ENCODE assay signal across 19 cellular contexts in genomic region chr11:66888282-66888681, GRCh38.
"Had no signal": no experiment of that assay in that cellular context is flagged by ENCODE, and none has a peak within 500 bp of the region (broad histone marks: within the 10 kb centered on the region; RNA-seq: fewer than 3 reads in every experiment).

No MANE protein-coding gene starts in this region.

- H3K27ac ChIP-seq: ascending aorta, coronary artery, prostate gland, skin epidermis had no signal

- H3K27me3 Mint-ChIP-seq: activated naive CD4-positive, alpha-beta T cell treated with anti-CD3 and anti-CD28 coated beads, Interleukin-2, amount 10 ng/mL, durations not matched to agents 7 days and 5 days; stimulated activated naive CD8-positive, alpha-beta T cell treated with anti-CD3 and anti-CD28 coated beads, Interleukin-15, amount 100 ng/mL, for 72 hours; type B pancreatic cell had no signal

- H3K4me1 ChIP-seq: ascending aorta had no signal

- H3K4me3 Mint-ChIP-seq: activated naive CD4-positive, alpha-beta T cell treated with anti-CD3 and anti-CD28 coated beads, Interleukin-2, amount 10 ng/mL, durations not matched to agents 7 days and 5 days; activated T-cell treated with anti-CD3 and anti-CD28 coated beads, Interleukin-2, amount 50 U/mL, for 4 hours; nephron; stimulated activated naive CD8-positive, alpha-beta T cell treated with anti-CD3 and anti-CD28 coated beads, Interleukin-15, amount 100 ng/mL, for 72 hours; T-cell; type B pancreatic cell had no signal

- H3K9me3 ChIP-seq: ascending aorta, prostate gland had no signal

- DNase-seq: activated CD4-positive, alpha-beta T cell treated with anti-CD3 and anti-CD28 coated beads, Interleukin-2, amount 50 U/mL, for 1 hour; activated CD8-positive, alpha-beta memory T cell treated with anti-CD3 and anti-CD28 coated beads, Interleukin-2, amount 50 U/mL, for 4 hours; activated effector memory CD4-positive, alpha-beta T cell treated with Interleukin-2 at 50 U/mL for 16 hours; activated naive CD4-positive, alpha-beta T cell treated with anti-CD3 and anti-CD28 coated beads, Interleukin-2, amount 10 ng/mL, durations not matched to agents 7 days and 5 days; activated T-cell treated with anti-CD3 and anti-CD28 coated beads, Interleukin-2, amount 50 U/mL, for 4 hours; head of caudate nucleus; midbrain; occipital lobe; stimulated activated naive CD8-positive, alpha-beta T cell treated with anti-CD3 and anti-CD28 coated beads, Interleukin-15, amount 100 ng/mL, for 72 hours; T-cell; T-helper 9 cell had no signal

- H3K36me3 ChIP-seq: ascending aorta, prostate gland had no signal

- H3K27ac Mint-ChIP-seq: activated naive CD4-positive, alpha-beta T cell treated with anti-CD3 and anti-CD28 coated beads, Interleukin-2, amount 10 ng/mL, durations not matched to agents 7 days and 5 days; stimulated activated naive CD8-positive, alpha-beta T cell treated with anti-CD3 and anti-CD28 coated beads, Interleukin-15, amount 100 ng/mL, for 72 hours; T-cell; type B pancreatic cell had no signal

- H3K9me3 Mint-ChIP-seq: activated naive CD4-positive, alpha-beta T cell treated with anti-CD3 and anti-CD28 coated beads, Interleukin-2, amount 10 ng/mL, durations not matched to agents 7 days and 5 days; activated T-cell treated with anti-CD3 and anti-CD28 coated beads, Interleukin-2, amount 50 U/mL, for 4 hours; nephron; stimulated activated naive CD8-positive, alpha-beta T cell treated with anti-CD3 and anti-CD28 coated beads, Interleukin-15, amount 100 ng/mL, for 72 hours; T-cell; type B pancreatic cell had no signal

- H3K27me3 ChIP-seq: ascending aorta had no signal

- H3K4me3 ChIP-seq: ascending aorta, coronary artery, prostate gland, skin epidermis had no signal

- ATAC-seq: activated CD4-positive, CD25-positive, alpha-beta regulatory T cell treated with anti-CD3 and anti-CD28 coated beads, Interleukin-2, amount 50 U/mL, for 24 hours; activated T-cell treated with anti-CD3 and anti-CD28 coated beads, Interleukin-2, amount 50 U/mL, for 4 hours; right cardiac atrium; stimulated activated naive CD8-positive, alpha-beta T cell treated with anti-CD3 and anti-CD28 coated beads, Interleukin-15, amount 100 ng/mL, for 72 hours; T-cell had no signal

- H3K36me3 Mint-ChIP-seq: activated naive CD4-positive, alpha-beta T cell treated with anti-CD3 and anti-CD28 coated beads, Interleukin-2, amount 10 ng/mL, durations not matched to agents 7 days and 5 days; T-cell; type B pancreatic cell had no signal
